Comparison of ENCODE assay signal across 19 cellular contexts in genomic region chr12:5242440-5242839, GRCh38.
"Had no signal": no experiment of that assay in that cellular context is flagged by ENCODE, and none has a peak within 500 bp of the region (broad histone marks: within the 10 kb centered on the region; RNA-seq: fewer than 3 reads in every experiment).

No MANE protein-coding gene starts in this region.

- H3K4me3 ChIP-seq: dorsolateral prefrontal cortex, lower lobe of right lung, right atrium auricular region, sigmoid colon, skin epidermis, spleen, testis, tibial artery, upper lobe of left lung, uterus had no signal

- H3K36me3 ChIP-seq: lower lobe of right lung, right atrium auricular region, sigmoid colon, spleen, tibial artery, upper lobe of left lung, uterus had no signal

- ATAC-seq: lower lobe of right lung; natural killer cell treated with Interleukin-12 subunit alpha and Interleukin-12 subunit beta and Interleukin-15 and Interleukin-18, amount 100 ng/mL, for 72 hours; stimulated activated memory B cell treated with anti-CD40 and anti-IgM and Interleukin-4, amounts not matched to agents 10 μg/mL and 1 μg/mL and 100 μg/mL, for 72 hours; stimulated activated naive CD8-positive, alpha-beta T cell treated with anti-CD3 and anti-CD28 coated beads, Interleukin-15, Interleukin-2, amounts not matched to agents 100 U/mL and 50 U/mL, for 24 hours had no signal

- H3K27ac ChIP-seq: dorsolateral prefrontal cortex, lower lobe of right lung, parathyroid adenoma, right atrium auricular region, sigmoid colon, skin epidermis, spleen, testis, tibial artery, upper lobe of left lung, uterus had no signal

- H3K9ac ChIP-seq: parathyroid adenoma had no signal

- H2AFZ ChIP-seq: parathyroid adenoma had no signal

- H3K79me2 ChIP-seq: parathyroid adenoma had no signal

- H3K4me1 ChIP-seq: lower lobe of right lung, parathyroid adenoma, sigmoid colon, spleen, tibial artery, uterus had no signal

- H3K9me3 ChIP-seq: lower lobe of right lung, right atrium auricular region, sigmoid colon, spleen, testis, tibial artery, upper lobe of left lung, uterus had no signal

- DNase-seq: dorsolateral prefrontal cortex; effector CD4-positive, alpha-beta T cell; left ventricle myocardium superior; lower lobe of right lung; naive B cell; sigmoid colon; spleen; stimulated activated CD4-positive, alpha-beta T cell treated with anti-CD3 and anti-CD28 coated beads, Interleukin-4, amount 100 ng/mL, for 4 hours; stimulated activated naive CD8-positive, alpha-beta T cell treated with anti-CD3 and anti-CD28 coated beads, Interleukin-15, Interleukin-2, amounts not matched to agents 100 U/mL and 50 U/mL, for 24 hours; substantia nigra; testis; tibial artery; upper lobe of left lung; uterus had no signal

- H3K27me3 ChIP-seq: right atrium auricular region, sigmoid colon, spleen, testis, tibial artery, upper lobe of left lung, uterus had no signal
